Comparison of ENCODE assay signal across 27 cellular contexts in the genomic region with DNA sequence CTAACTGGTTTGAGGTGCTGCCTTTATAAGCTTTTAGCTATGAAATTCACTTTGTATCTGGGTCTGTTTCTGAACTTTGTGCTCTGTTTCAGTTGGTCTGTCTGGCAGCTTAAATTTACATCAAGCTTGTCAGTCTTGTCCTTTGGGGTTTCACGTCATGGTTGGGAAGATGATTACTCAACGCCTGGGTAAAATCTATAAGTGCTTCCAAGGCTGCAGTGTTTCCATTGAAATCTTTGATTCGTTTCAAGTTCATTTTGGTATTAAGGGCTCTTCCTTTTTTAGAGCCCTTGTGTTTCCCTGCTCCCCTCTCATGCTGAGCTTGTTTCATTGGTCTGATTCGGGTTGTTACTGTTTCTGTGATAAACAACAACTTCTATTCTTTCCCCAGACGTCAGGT.
"Had no signal": no experiment of that assay in that cellular context is flagged by ENCODE, and none has a peak within 500 bp of the region (broad histone marks: within the 10 kb centered on the region; RNA-seq: fewer than 3 reads in every experiment).

No MANE protein-coding gene starts in this region.

- H3K27ac Mint-ChIP-seq: activated naive CD4-positive, alpha-beta T cell treated with anti-CD3 and anti-CD28 coated beads for 36 hours; activated naive CD8-positive, alpha-beta T cell treated with anti-CD3 and anti-CD28 coated beads for 36 hours; naive thymus-derived CD8-positive, alpha-beta T cell; stimulated activated naive B cell treated with anti-CD40 and anti-IgM and Interleukin-4, amounts not matched to agents 10 μg/mL and 1 μg/mL and 100 μg/mL, for 72 hours; T-helper 2 cell treated with Interferon-gamma antibody and Interleukin-4, amounts not matched to agents 5 μg/mL and 100 μg/mL, for 36 hours had no signal

- H3K4me1 ChIP-seq: adrenal gland, body of pancreas, left lung, lower lobe of right lung, thyroid gland, upper lobe of right lung had no signal

- ATAC-seq: body of pancreas; left lung; lower lobe of right lung; naive thymus-derived CD8-positive, alpha-beta T cell; right cardiac atrium; stimulated activated naive B cell treated with anti-CD40 and anti-IgM and Interleukin-4, amounts not matched to agents 10 μg/mL and 1 μg/mL and 100 μg/mL, for 72 hours; upper lobe of right lung had no signal

- H3K4me3 Mint-ChIP-seq: activated naive CD4-positive, alpha-beta T cell treated with anti-CD3 and anti-CD28 coated beads for 36 hours; activated naive CD8-positive, alpha-beta T cell treated with anti-CD3 and anti-CD28 coated beads for 36 hours; naive thymus-derived CD8-positive, alpha-beta T cell; stimulated activated naive B cell treated with anti-CD40 and anti-IgM and Interleukin-4, amounts not matched to agents 10 μg/mL and 1 μg/mL and 100 μg/mL, for 72 hours; T-helper 2 cell treated with Interferon-gamma antibody and Interleukin-4, amounts not matched to agents 5 μg/mL and 100 μg/mL, for 36 hours had no signal

- H3K4me3 ChIP-seq: adrenal gland, body of pancreas, cardiac muscle cell, coronary artery, left lung, lower lobe of right lung, stomach, thyroid gland, upper lobe of right lung had no signal

- H3K27me3 ChIP-seq: adrenal gland, body of pancreas, cardiac muscle cell, dorsolateral prefrontal cortex, left lung, stomach, thyroid gland, upper lobe of right lung had no signal

- DNase-seq: activated CD4-positive, alpha-beta T cell treated with anti-CD3 and anti-CD28 coated beads for 4 hours; activated CD4-positive, alpha-beta T cell treated with anti-CD3 and anti-CD28 coated beads, Interleukin-2, amount 50 U/mL, for 48 hours; activated CD4-positive, CD25-positive, alpha-beta regulatory T cell; activated CD8-positive, alpha-beta memory T cell treated with anti-CD3 and anti-CD28 coated beads for 24 hours; activated effector memory CD4-positive, alpha-beta T cell treated with anti-CD3 and anti-CD28 coated beads, Interleukin-2, amount 50 U/mL, for 16 hours; activated naive CD4-positive, alpha-beta T cell treated with anti-CD3 and anti-CD28 coated beads for 36 hours; activated naive CD8-positive, alpha-beta T cell treated with anti-CD3 and anti-CD28 coated beads for 36 hours; adrenal gland; aorta; body of pancreas; cerebellar nuclear complex; dorsolateral prefrontal cortex; effector memory CD4-positive, alpha-beta T cell; left lung; lower lobe of right lung; mesenchymal stem cell; naive thymus-derived CD8-positive, alpha-beta T cell; right cardiac atrium; stimulated activated CD4-positive, alpha-beta T cell treated with anti-CD3 and anti-CD28 coated beads, Interleukin-15, amount 100 ng/mL, for 24 hours; stimulated activated CD4-positive, alpha-beta T cell treated with anti-CD3 and anti-CD28 coated beads, Interleukin-2, amount 100 ng/mL, for 24 hours; stimulated activated naive B cell treated with anti-CD40 and anti-IgM and Interleukin-4, amounts not matched to agents 10 μg/mL and 1 μg/mL and 100 μg/mL, for 72 hours; stomach; thyroid gland; upper lobe of right lung had no signal

- H3K9me3 ChIP-seq: adrenal gland, body of pancreas, left lung, lower lobe of right lung, stomach, thyroid gland, upper lobe of right lung had no signal

- H3K27me3 Mint-ChIP-seq: activated naive CD8-positive, alpha-beta T cell treated with anti-CD3 and anti-CD28 coated beads for 36 hours; naive thymus-derived CD8-positive, alpha-beta T cell; stimulated activated naive B cell treated with anti-CD40 and anti-IgM and Interleukin-4, amounts not matched to agents 10 μg/mL and 1 μg/mL and 100 μg/mL, for 72 hours had no signal

- H3K4me1 Mint-ChIP-seq: activated naive CD8-positive, alpha-beta T cell treated with anti-CD3 and anti-CD28 coated beads for 36 hours had no signal

- H3K9me3 Mint-ChIP-seq: activated naive CD4-positive, alpha-beta T cell treated with anti-CD3 and anti-CD28 coated beads for 36 hours; activated naive CD8-positive, alpha-beta T cell treated with anti-CD3 and anti-CD28 coated beads for 36 hours; naive thymus-derived CD8-positive, alpha-beta T cell; stimulated activated naive B cell treated with anti-CD40 and anti-IgM and Interleukin-4, amounts not matched to agents 10 μg/mL and 1 μg/mL and 100 μg/mL, for 72 hours; T-helper 2 cell treated with Interferon-gamma antibody and Interleukin-4, amounts not matched to agents 5 μg/mL and 100 μg/mL, for 36 hours had no signal

- H3K27ac ChIP-seq: adrenal gland, body of pancreas, cardiac muscle cell, coronary artery, left lung, lower lobe of right lung, stomach, thyroid gland, upper lobe of right lung had no signal
